In genomic region chr12:102769323-102769916, GRCh38 we compare ENCODE assay signal across 8 cellular contexts.
DNase-seq lines count a peak whose midpoint lies in the region; ATAC-seq and TF ChIP-seq lines count a peak whose summit lies in the region.
"Had no signal": no experiment of that assay in that cellular context is flagged by ENCODE, and none has a peak within 500 bp of the region (broad histone marks: within the 10 kb centered on the region; RNA-seq: fewer than 3 reads in every experiment).

No MANE protein-coding gene starts in this region.

- no peaks in the 10 kb centered on the region for H4K20me1 ChIP-seq in GM23248 (ENCODE audit: insufficient read depth)

- peak overlapping the region; percentile 46; the same call in 1 of the 2 replicates for H2AFZ ChIP-seq in GM23248

- in situ Hi-C loops in GM23248 (cut with MboI) = loop anchor here (25.0 kb wide), 1 partner anchor 832 kb away; no protein-coding TSS in a partner anchor

- no peak overlapping the region for H3K27ac Mint-ChIP-seq in endothelial cell (ENCODE audit: unreplicated experiment)
- H3K27ac Mint-ChIP-seq in mesothelial cell of epicardium = no peak overlapping the region

- H3K27me3 Mint-ChIP-seq in endothelial cell (ENCODE audit: unreplicated experiment) (no peaks in the 10 kb centered on the region), mesothelial cell of epicardium (ENCODE audit: low read depth) (peaks cover 37% of the 10 kb centered on the region)

- ATAC-seq in upper lobe of left lung (ENCODE audit: low FRiP score in 2 of 2) = peak in 1 of 2 donors; percentile 87

- H3K4me1 ChIP-seq in GM23248 (ENCODE audit: insufficient read depth) (peaks cover 7% of the 10 kb centered on the region; the same call in 1 of the 2 replicates), upper lobe of left lung (no peaks in the 10 kb centered on the region)

- no peaks in the 10 kb centered on the region for H3K27me3 ChIP-seq in GM23248 (replicated peaks; ENCODE audit: insufficient read depth)
- H3K27me3 ChIP-seq in upper lobe of left lung = no peaks in the 10 kb centered on the region

- H3K4me1 Mint-ChIP-seq in endothelial cell (ENCODE audit: unreplicated experiment) = no peaks in the 10 kb centered on the region
- no peaks in the 10 kb centered on the region for H3K4me1 Mint-ChIP-seq in mesothelial cell of epicardium

- no peak overlapping the region for H3K9ac ChIP-seq in GM23248

- no peaks in the 10 kb centered on the region for H3K36me3 ChIP-seq in GM23248 (ENCODE audit: low read depth)
- no peaks in the 10 kb centered on the region for H3K36me3 ChIP-seq in upper lobe of left lung

- H3F3A ChIP-seq in GM23248 (ENCODE audit: insufficient read depth) = no peaks in the 10 kb centered on the region

- DNase-seq in ELF-1 (ENCODE audit: low read depth, low spot score) (peak; percentile 66), GM23248 (peak; percentile 81), NCI-H1417 (lab: John Stamatoyannopoulos, UW) (peak; percentile 52 to 80 (median 79)), T1000 (lab: John Stamatoyannopoulos, UW) (peak; percentile 11), endothelial cell (ENCODE audit: low spot score) (peak; percentile 67), mesothelial cell of epicardium (ENCODE audit: low spot score in 2 of 2, unreplicated experiment in 2 of 2) (peak; percentile 21 to 65), upper lobe of left lung (peak in 1 of 2 donors; percentile 24)
- DNase-seq: activated T-cell treated with anti-CD3 and anti-CD28 coated beads, Interleukin-2, amount 50 U/mL, for 4 hours had no signal

- TF ChIP-seq EP300 in upper lobe of left lung (IDR thresholded peaks at IDR 0.05) = no peak

- H3K9me3 ChIP-seq in GM23248 (ENCODE audit: low read depth) = no peaks in the 10 kb centered on the region
- H3K9me3 ChIP-seq in upper lobe of left lung = no peaks in the 10 kb centered on the region

- TF ChIP-seq CTCF in endothelial cell (IDR thresholded peaks at IDR 0.05; ENCODE audit: unreplicated experiment) (peak; percentile 65), mesothelial cell of epicardium (IDR thresholded peaks at IDR 0.05; ENCODE audit: unreplicated experiment) (peak; percentile 38), upper lobe of left lung (IDR thresholded peaks at IDR 0.05) (peak in 4 of 6 experiments; percentile 33 to 43 (median 41))

- WGBS in GM23248 (ENCODE audit: low coverage in 1 of 2, low lambda C conversion rate in 2 of 2, missing lambda C conversion rate in 2 of 2), 2 experiments = 14% methylated on average over 6 of the region's 6 CpGs
- 10 to 14% methylated on average over 6 of the region's 6 CpGs for WGBS in upper lobe of left lung, 2 donors

- H3K27ac ChIP-seq in GM23248 (no peak overlapping the region), upper lobe of left lung (no peak overlapping the region)

- no peak for TF ChIP-seq POLR2A in upper lobe of left lung (IDR thresholded peaks at IDR 0.05)

- H3K4me3 ChIP-seq in GM23248 = no peak overlapping the region
- H3K4me3 ChIP-seq in upper lobe of left lung = no peak overlapping the region

- no peaks in the 10 kb centered on the region for H3K36me3 Mint-ChIP-seq in endothelial cell (ENCODE audit: low read depth, unreplicated experiment)
- H3K36me3 Mint-ChIP-seq in mesothelial cell of epicardium = no peaks in the 10 kb centered on the region

- no peak overlapping the region for H3K4me3 Mint-ChIP-seq in endothelial cell (ENCODE audit: unreplicated experiment)
- no peak overlapping the region for H3K4me3 Mint-ChIP-seq in mesothelial cell of epicardium
- H3K4me3 Mint-ChIP-seq: activated T-cell treated with anti-CD3 and anti-CD28 coated beads, Interleukin-2, amount 50 U/mL, for 4 hours had no signal

- no peaks in the 10 kb centered on the region for H3K9me2 ChIP-seq in GM23248 (ENCODE audit: insufficient read depth)

- no peaks in the 10 kb centered on the region for H3K9me3 Mint-ChIP-seq in endothelial cell (ENCODE audit: unreplicated experiment)
- H3K9me3 Mint-ChIP-seq in mesothelial cell of epicardium = no peaks in the 10 kb centered on the region
- H3K9me3 Mint-ChIP-seq: activated T-cell treated with anti-CD3 and anti-CD28 coated beads, Interleukin-2, amount 50 U/mL, for 4 hours had no signal

- peak overlapping the region; percentile 32 for H3K4me2 ChIP-seq in GM23248 (ENCODE audit: unreplicated experiment)

- H3K79me2 ChIP-seq in GM23248 (ENCODE audit: insufficient read depth) = no peaks in the 10 kb centered on the region
